ENCODE assay signal across 37 cellular contexts in genomic region chr9:106994463-106994862, GRCh38.
"Had no signal": no experiment of that assay in that cellular context is flagged by ENCODE, and none has a peak within 500 bp of the region (broad histone marks: within the 10 kb centered on the region; RNA-seq: fewer than 3 reads in every experiment).

No MANE protein-coding gene starts in this region.

- FAIRE-seq: RCC 7860 had no signal

- H2AFZ ChIP-seq: PC-9 had no signal

- H3K4me3 Mint-ChIP-seq: activated CD4-positive, alpha-beta T cell treated with anti-CD3 and anti-CD28 coated beads for 36 hours; activated CD4-positive, alpha-beta T cell treated with anti-CD3 and anti-CD28 coated beads, Interleukin-2, amount 10 ng/mL, durations not matched to agents 7 days and 5 days; activated CD8-positive, alpha-beta T cell treated with anti-CD3 and anti-CD28 coated beads, Interleukin-2, amount 10 ng/mL, durations not matched to agents 7 days and 5 days; activated naive CD4-positive, alpha-beta T cell treated with anti-CD3 and anti-CD28 coated beads, Interleukin-2, amount 50 U/mL, for 24 hours; activated naive CD8-positive, alpha-beta T cell treated with anti-CD3 and anti-CD28 coated beads, Interleukin-2, amount 10 ng/mL, durations not matched to agents 7 days and 5 days; activated T-cell treated with anti-CD3 and anti-CD28 coated beads, Interleukin-2, amount 50 U/mL, for 24 hours; central memory CD8-positive, alpha-beta T cell; T-cell; T-helper 17 cell; WTC11 had no signal

- ATAC-seq: activated CD4-positive, alpha-beta T cell treated with anti-CD3 and anti-CD28 coated beads for 36 hours; activated CD4-positive, CD25-positive, alpha-beta regulatory T cell treated with anti-CD3 and anti-CD28 coated beads, Interleukin-2, amount 50 U/mL, for 24 hours; activated CD8-positive, alpha-beta T cell treated with anti-CD3 and anti-CD28 coated beads, Interleukin-2, amount 10 ng/mL, durations not matched to agents 7 days and 5 days; Right ventricle myocardium inferior; SK-N-SH treated with all-trans-retinoic acid at 6 μM for 48 hours; T-cell; T-helper 17 cell; WTC11 had no signal

- H3K4me2 ChIP-seq: PC-9 had no signal

- H3K36me3 Mint-ChIP-seq: activated naive CD4-positive, alpha-beta T cell treated with anti-CD3 and anti-CD28 coated beads, Interleukin-2, amount 50 U/mL, for 24 hours; activated naive CD8-positive, alpha-beta T cell treated with anti-CD3 and anti-CD28 coated beads, Interleukin-2, amount 10 ng/mL, durations not matched to agents 7 days and 5 days; T-cell had no signal

- H3K27ac ChIP-seq: ascending aorta, cardiac muscle cell, PC-9, RWPE1 had no signal

- H3K9me3 ChIP-seq: ascending aorta, MG63 had no signal

- H3K36me3 ChIP-seq: ascending aorta, MG63 had no signal

- H3K4me3 ChIP-seq: ascending aorta, cardiac muscle cell, MG63, PC-9 had no signal

- DNase-seq: activated CD4-positive, alpha-beta T cell treated with anti-CD3 and anti-CD28 coated beads for 36 hours; activated CD4-positive, alpha-beta T cell treated with anti-CD3 and anti-CD28 coated beads, Interleukin-2, amount 10 ng/mL, durations not matched to agents 7 days and 5 days; activated CD4-positive, alpha-beta T cell treated with anti-CD3 and anti-CD28 coated beads, Interleukin-2, amount 50 U/mL, for 48 hours; activated CD8-positive, alpha-beta T cell treated with anti-CD3 and anti-CD28 coated beads, Interleukin-2, amount 10 ng/mL, durations not matched to agents 7 days and 5 days; activated gamma-delta T cell; activated naive CD4-positive, alpha-beta T cell treated with Interleukin-2 at 50 U/mL for 16 hours; activated naive CD8-positive, alpha-beta T cell treated with anti-CD3 and anti-CD28 coated beads, Interleukin-2, amount 10 ng/mL, durations not matched to agents 7 days and 5 days; activated T-cell treated with anti-CD3 and anti-CD28 coated beads, Interleukin-2, amount 50 U/mL, for 24 hours; amygdala; Kasumi-1; MG63; NCI-H1048; NCI-H1105 treated with DMSO at 0.1 percent for 48 hours; NCI-H1436; NCI-H1694; NCI-H1930; NCI-H2081 treated with DMSO at 0.1 percent for 48 hours; NCI-H226; NCI-H446 treated with DMSO at 0.1 percent for 48 hours; NCI-H524; NK-92 treated with Interleukin-12 subunit alpha and Interleukin-12 subunit beta, amount 100 ng/mL, for 24 hours; PC-9; SIG-M5; T-cell; T-helper 17 cell; T-helper 9 cell had no signal

- H3K4me1 ChIP-seq: ascending aorta had no signal

- H3K27ac Mint-ChIP-seq: activated CD4-positive, alpha-beta T cell treated with anti-CD3 and anti-CD28 coated beads for 36 hours; activated CD4-positive, alpha-beta T cell treated with anti-CD3 and anti-CD28 coated beads, Interleukin-2, amount 10 ng/mL, durations not matched to agents 7 days and 5 days; activated CD8-positive, alpha-beta T cell treated with anti-CD3 and anti-CD28 coated beads, Interleukin-2, amount 10 ng/mL, durations not matched to agents 7 days and 5 days; activated naive CD4-positive, alpha-beta T cell treated with anti-CD3 and anti-CD28 coated beads, Interleukin-2, amount 50 U/mL, for 24 hours; activated naive CD8-positive, alpha-beta T cell treated with anti-CD3 and anti-CD28 coated beads, Interleukin-2, amount 10 ng/mL, durations not matched to agents 7 days and 5 days; activated T-cell treated with anti-CD3 and anti-CD28 coated beads, Interleukin-2, amount 50 U/mL, for 24 hours; activated T-helper 2 cell treated with anti-CD3 and anti-CD28 coated beads, Interferon-gamma antibody, Interleukin-2, Interleukin-4, amounts not matched to agents 10 μg/mL and 5 μg/mL and 100 μg/mL, durations not matched to agents 14 hours and 24 hours and 36 hours; T-cell; T-helper 17 cell; WTC11 had no signal

- H3K27me3 Mint-ChIP-seq: activated CD4-positive, alpha-beta T cell treated with anti-CD3 and anti-CD28 coated beads for 36 hours; activated CD4-positive, alpha-beta T cell treated with anti-CD3 and anti-CD28 coated beads, Interleukin-2, amount 10 ng/mL, durations not matched to agents 7 days and 5 days; activated naive CD8-positive, alpha-beta T cell treated with anti-CD3 and anti-CD28 coated beads, Interleukin-2, amount 10 ng/mL, durations not matched to agents 7 days and 5 days; activated T-cell treated with anti-CD3 and anti-CD28 coated beads, Interleukin-2, amount 50 U/mL, for 24 hours; central memory CD8-positive, alpha-beta T cell; T-cell; T-helper 17 cell had no signal

- H3K9me3 Mint-ChIP-seq: activated CD4-positive, alpha-beta T cell treated with anti-CD3 and anti-CD28 coated beads, Interleukin-2, amount 10 ng/mL, durations not matched to agents 7 days and 5 days; activated T-helper 2 cell treated with anti-CD3 and anti-CD28 coated beads, Interferon-gamma antibody, Interleukin-2, Interleukin-4, amounts not matched to agents 10 μg/mL and 5 μg/mL and 100 μg/mL, durations not matched to agents 14 hours and 24 hours and 36 hours had no signal

- H3K27me3 ChIP-seq: ascending aorta, cardiac muscle cell, MG63 had no signal

- H3K4me1 Mint-ChIP-seq: activated CD4-positive, alpha-beta T cell treated with anti-CD3 and anti-CD28 coated beads for 36 hours; activated CD4-positive, alpha-beta T cell treated with anti-CD3 and anti-CD28 coated beads, Interleukin-2, amount 10 ng/mL, durations not matched to agents 7 days and 5 days; activated naive CD4-positive, alpha-beta T cell treated with anti-CD3 and anti-CD28 coated beads, Interleukin-2, amount 50 U/mL, for 24 hours; activated naive CD8-positive, alpha-beta T cell treated with anti-CD3 and anti-CD28 coated beads, Interleukin-2, amount 10 ng/mL, durations not matched to agents 7 days and 5 days; central memory CD8-positive, alpha-beta T cell; T-cell; T-helper 17 cell; WTC11 had no signal
